In the genomic region with DNA sequence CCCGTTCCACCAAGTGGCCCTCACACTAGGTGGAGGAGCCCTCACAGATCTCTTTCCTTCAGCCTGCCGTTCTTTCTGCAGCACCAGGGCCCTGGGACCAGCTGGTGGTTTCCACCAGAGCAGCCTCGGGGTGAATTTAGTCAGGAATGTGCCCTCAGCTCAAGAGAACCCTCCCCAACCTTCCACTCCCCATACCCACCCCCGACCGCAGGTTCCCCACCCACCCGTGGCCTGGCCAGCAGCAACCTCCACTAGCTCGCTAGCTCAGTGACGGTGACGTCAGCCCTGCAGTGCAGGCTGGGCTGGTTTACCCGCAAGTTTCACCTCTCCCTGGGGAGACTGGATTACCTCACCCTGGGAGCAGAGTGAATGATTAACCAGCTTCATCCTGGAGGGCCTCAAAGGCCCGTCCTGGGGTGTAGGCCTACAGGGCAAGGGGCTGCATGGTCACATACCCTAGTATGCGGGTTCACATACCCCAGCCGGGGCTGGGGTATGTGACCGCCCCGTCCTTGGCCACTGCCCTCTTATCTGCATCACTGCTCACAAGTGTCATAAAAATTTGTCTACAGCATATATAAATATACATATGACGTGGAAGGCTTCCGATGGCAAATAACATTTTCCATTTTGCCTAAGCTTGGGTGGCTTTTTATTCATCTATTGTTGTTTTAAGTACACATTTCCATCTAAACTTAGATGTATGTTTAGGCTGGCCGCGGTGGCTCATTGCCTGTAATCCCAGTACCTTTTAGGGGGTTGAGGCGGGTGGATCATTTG, we compare ENCODE assay signal across 8 cellular contexts. TPM values are rescaled to one million over a fixed set of nuclear protein-coding genes. Genes with fewer than 3 reads are reported as not detected.
DNase-seq lines count a peak whose midpoint lies in the region; ATAC-seq and TF ChIP-seq lines count a peak whose summit lies in the region.

No MANE protein-coding gene starts in this region.

- no peaks in the 10 kb centered on the region for H3K4me1 ChIP-seq in uterus

- H3K36me3 ChIP-seq in uterus, result no peaks in the 10 kb centered on the region

- no peaks in the 10 kb centered on the region for H3K9me3 ChIP-seq in uterus

- peak overlapping the region; percentile 21 to 50 for H3K27ac ChIP-seq in uterus

- TF ChIP-seq CTCF in uterus (IDR thresholded peaks at IDR 0.05), result no peak

- intact Hi-C loops in left colon (cut with DNase I, micrococcal nuclease) (no loop called here), uterus (cut with DNase I; ENCODE audit: low total_unique reads) (no loop called here)

- DNase-seq in GM04504 (ENCODE audit: low read depth), result peak; percentile 82
- peak; percentile 76 for DNase-seq in HuH-7.5 (ENCODE audit: low spot score)
- peak; percentile 95 for DNase-seq in astrocyte of the hippocampus (ENCODE audit: low read depth, low spot score)
- peak; percentile 91 to 95 for DNase-seq in left colon
- peak; percentile 55 to 69 for DNase-seq in uterus
- DNase-seq in NCI-H1694 (lab: John Stamatoyannopoulos, UW), result no peak
- no peak for DNase-seq in KBM-7

- no peak overlapping the region for H3K4me3 ChIP-seq in uterus

- in situ Hi-C loops in KBM-7 (cut with MboI; ENCODE audit: low pct_unique_long_range_greater_than_20kb, low sequenced_read_pairs), result no loop called here

- H3K27me3 ChIP-seq in uterus, result no peaks in the 10 kb centered on the region

- no peak for TF ChIP-seq POLR2A in uterus (IDR thresholded peaks at IDR 0.05)

- ATAC-seq in left colon (peak; percentile 93), GM19452 (IDR thresholded peaks at IDR 0.05; ENCODE audit: unreplicated experiment) (no peak)

RNA-seq across cellular contexts. Expression of gene ELF3, which starts 24.5 kb away (rescaled TPM):
- total RNA-seq in left colon (1,000 to 10,000 TPM; 1,089 to 1,608 TPM), uterus (10 to 100 TPM in 1 of 4 donors, 1 to 10 TPM in 3; 1.0 to 67.7 (median 2.0) TPM)

RNA-seq across cellular contexts. Expression of gene RNPEP, which starts 52.4 kb away (rescaled TPM):
- total RNA-seq in left colon (100 to 1,000 TPM; 124 to 139 TPM), uterus (10 to 100 TPM; 17.9 to 64.8 (median 41.7) TPM)

Comparison
In these comparisons a context has a peak if more than half of its experiments do, and no peak if none do; other contexts are left out.
1. DNase-seq: peak in GM04504 (single experiment), HuH-7.5 (single experiment), astrocyte of the hippocampus (single experiment), left colon (2 of 2) and uterus (2 of 2); none in NCI-H1694 (single experiment) and KBM-7 (single experiment).
2. RNA of gene ELF3, which starts 24.5 kb away (total RNA-seq): 1,089 to 1,608 TPM in left colon; 1.0 to 67.7 TPM in uterus; every median in the first group is over 10 times any median in the second.